In the genomic region with DNA sequence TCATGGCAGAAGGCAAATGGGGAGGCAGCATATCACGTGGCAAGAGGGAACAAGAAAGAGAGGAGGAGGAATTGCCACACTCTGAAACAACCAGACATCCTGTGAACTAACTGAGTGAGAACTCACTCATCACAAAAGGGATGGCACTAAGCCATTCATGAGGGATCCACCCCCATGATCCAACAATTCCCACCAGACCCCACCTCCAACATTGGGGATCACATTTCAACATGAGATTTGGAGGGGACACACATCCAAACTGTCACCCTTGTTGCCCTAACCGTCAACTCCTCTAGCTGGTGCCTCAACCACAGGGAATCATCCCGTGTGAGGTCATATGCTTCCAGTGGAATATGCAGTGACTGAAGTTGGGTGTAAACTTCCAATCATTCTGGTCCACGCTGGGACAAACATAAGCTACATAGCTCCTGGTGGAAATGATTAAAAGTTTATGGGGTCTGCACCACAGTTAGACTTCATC, we compare ENCODE assay signal across 37 cellular contexts.
"Had no signal": no experiment of that assay in that cellular context is flagged by ENCODE, and none has a peak within 500 bp of the region (broad histone marks: within the 10 kb centered on the region; RNA-seq: fewer than 3 reads in every experiment).

No MANE protein-coding gene starts in this region.

- H3K9me3 Mint-ChIP-seq: activated CD4-positive, alpha-beta memory T cell treated with anti-CD3 and anti-CD28 coated beads, Interleukin-2, amount 10 ng/mL, durations not matched to agents 7 days and 5 days; activated CD4-positive, alpha-beta T cell treated with anti-CD3 and anti-CD28 coated beads, Interleukin-2, amount 10 ng/mL, durations not matched to agents 7 days and 5 days; activated naive CD4-positive, alpha-beta T cell treated with anti-CD3 and anti-CD28 coated beads, Interleukin-2, amount 10 ng/mL, durations not matched to agents 7 days and 5 days; activated naive CD4-positive, alpha-beta T cell treated with anti-CD3 and anti-CD28 coated beads, Interleukin-2, amount 50 U/mL, for 24 hours; activated naive CD8-positive, alpha-beta T cell treated with anti-CD3 and anti-CD28 coated beads, Interleukin-2, amount 10 ng/mL, durations not matched to agents 7 days and 5 days; activated naive CD8-positive, alpha-beta T cell treated with anti-CD3 and anti-CD28 coated beads, Interleukin-2, amount 50 U/mL, for 24 hours; activated T-cell treated with anti-CD3 and anti-CD28 coated beads, Interleukin-2, amount 50 U/mL, for 24 hours; activated T-helper 2 cell treated with anti-CD3 and anti-CD28 coated beads, Interferon-gamma antibody, Interleukin-2, Interleukin-4, amounts not matched to agents 10 μg/mL and 5 μg/mL and 100 μg/mL, durations not matched to agents 14 hours and 24 hours and 36 hours; brain; central memory CD8-positive, alpha-beta T cell; T-helper 1 cell treated with Interleukin-12 subunit alpha and Interleukin-12 subunit beta and Interleukin-4 antibody, amounts not matched to agents 30 μg/mL and 1 μg/mL, for 36 hours; T-helper 2 cell treated with Interferon-gamma antibody and Interleukin-4, amounts not matched to agents 5 μg/mL and 100 μg/mL, for 36 hours had no signal

- H3K9me3 ChIP-seq: ascending aorta had no signal

- H3K27ac ChIP-seq: ascending aorta, cardiac muscle cell, VCaP had no signal

- H3K4me1 ChIP-seq: ascending aorta had no signal

- H3K36me3 ChIP-seq: ascending aorta, cardiac muscle cell had no signal

- H3K4me3 ChIP-seq: ascending aorta, cardiac muscle cell had no signal

- H3K4me3 Mint-ChIP-seq: activated CD4-positive, alpha-beta memory T cell treated with anti-CD3 and anti-CD28 coated beads, Interleukin-2, amount 10 ng/mL, durations not matched to agents 7 days and 5 days; activated CD4-positive, alpha-beta T cell treated with anti-CD3 and anti-CD28 coated beads for 36 hours; activated CD4-positive, alpha-beta T cell treated with anti-CD3 and anti-CD28 coated beads, Interleukin-2, amount 10 ng/mL, durations not matched to agents 7 days and 5 days; activated CD8-positive, alpha-beta memory T cell treated with anti-CD3 and anti-CD28 coated beads, Interleukin-2, amount 10 ng/mL, durations not matched to agents 7 days and 5 days; activated CD8-positive, alpha-beta T cell treated with anti-CD3 and anti-CD28 coated beads, Interleukin-2, amount 10 ng/mL, durations not matched to agents 7 days and 5 days; activated naive CD4-positive, alpha-beta T cell treated with anti-CD3 and anti-CD28 coated beads, Interleukin-2, amount 10 ng/mL, durations not matched to agents 7 days and 5 days; activated naive CD4-positive, alpha-beta T cell treated with anti-CD3 and anti-CD28 coated beads, Interleukin-2, amount 50 U/mL, for 24 hours; activated naive CD8-positive, alpha-beta T cell; activated naive CD8-positive, alpha-beta T cell treated with anti-CD3 and anti-CD28 coated beads, Interleukin-2, amount 10 ng/mL, durations not matched to agents 7 days and 5 days; activated naive CD8-positive, alpha-beta T cell treated with anti-CD3 and anti-CD28 coated beads, Interleukin-2, amount 50 U/mL, for 24 hours; activated T-cell treated with anti-CD3 and anti-CD28 coated beads, Interleukin-2, amount 50 U/mL, for 24 hours; brain; central memory CD8-positive, alpha-beta T cell; T-helper 1 cell treated with Interleukin-12 subunit alpha and Interleukin-12 subunit beta and Interleukin-4 antibody, amounts not matched to agents 30 μg/mL and 1 μg/mL, for 36 hours; T-helper 2 cell treated with Interferon-gamma antibody and Interleukin-4, amounts not matched to agents 5 μg/mL and 100 μg/mL, for 36 hours had no signal

- FAIRE-seq: bronchial epithelial cell, TTC549 had no signal

- DNase-seq: activated CD4-positive, alpha-beta memory T cell treated with anti-CD3 and anti-CD28 coated beads, Interleukin-2, amount 10 ng/mL, durations not matched to agents 7 days and 5 days; activated CD4-positive, alpha-beta T cell treated with anti-CD3 and anti-CD28 coated beads for 1 hour; activated CD4-positive, alpha-beta T cell treated with anti-CD3 and anti-CD28 coated beads for 36 hours; activated CD4-positive, alpha-beta T cell treated with anti-CD3 and anti-CD28 coated beads for 48 hours; activated CD4-positive, alpha-beta T cell treated with anti-CD3 and anti-CD28 coated beads, Interleukin-2, amount 10 ng/mL, durations not matched to agents 7 days and 5 days; activated CD4-positive, alpha-beta T cell treated with anti-CD3 and anti-CD28 coated beads, Interleukin-2, amount 50 U/mL, for 48 hours; activated CD4-positive, CD25-positive, alpha-beta regulatory T cell; activated CD8-positive, alpha-beta memory T cell treated with anti-CD3 and anti-CD28 coated beads for 24 hours; activated CD8-positive, alpha-beta memory T cell treated with anti-CD3 and anti-CD28 coated beads, Interleukin-2, amount 10 ng/mL, durations not matched to agents 7 days and 5 days; activated CD8-positive, alpha-beta memory T cell treated with anti-CD3 and anti-CD28 coated beads, Interleukin-2, amount 50 U/mL, for 48 hours; activated CD8-positive, alpha-beta T cell treated with anti-CD3 and anti-CD28 coated beads, Interleukin-2, amount 10 ng/mL, durations not matched to agents 7 days and 5 days; activated effector memory CD4-positive, alpha-beta T cell treated with Interleukin-2 at 50 U/mL for 16 hours; activated gamma-delta T cell; activated naive CD4-positive, alpha-beta T cell treated with anti-CD3 and anti-CD28 coated beads, Interleukin-2, amount 10 ng/mL, durations not matched to agents 7 days and 5 days; activated naive CD4-positive, alpha-beta T cell treated with Interleukin-2 at 50 U/mL for 16 hours; activated naive CD8-positive, alpha-beta T cell treated with anti-CD3 and anti-CD28 coated beads, Interleukin-2, amount 10 ng/mL, durations not matched to agents 7 days and 5 days; activated naive CD8-positive, alpha-beta T cell treated with anti-CD3 and anti-CD28 coated beads, Interleukin-2, amount 50 U/mL, for 24 hours; activated T-cell treated with anti-CD3 and anti-CD28 coated beads, Interleukin-2, amount 50 U/mL, for 24 hours; activated T-cell treated with anti-CD3 and anti-CD28 coated beads, Interleukin-2, amount 50 U/mL, for 48 hours; amygdala; anterior cingulate cortex; caudate nucleus; cerebellar nuclear complex; T-helper 2 cell; T-helper 9 cell had no signal

- H3K27me3 ChIP-seq: ascending aorta, cardiac muscle cell had no signal

- H3K27ac Mint-ChIP-seq: activated CD4-positive, alpha-beta memory T cell treated with anti-CD3 and anti-CD28 coated beads, Interleukin-2, amount 10 ng/mL, durations not matched to agents 7 days and 5 days; activated CD4-positive, alpha-beta T cell treated with anti-CD3 and anti-CD28 coated beads for 36 hours; activated CD4-positive, alpha-beta T cell treated with anti-CD3 and anti-CD28 coated beads, Interleukin-2, amount 10 ng/mL, durations not matched to agents 7 days and 5 days; activated CD8-positive, alpha-beta memory T cell treated with anti-CD3 and anti-CD28 coated beads, Interleukin-2, amount 10 ng/mL, durations not matched to agents 7 days and 5 days; activated CD8-positive, alpha-beta T cell treated with anti-CD3 and anti-CD28 coated beads, Interleukin-2, amount 10 ng/mL, durations not matched to agents 7 days and 5 days; activated naive CD4-positive, alpha-beta T cell treated with anti-CD3 and anti-CD28 coated beads, Interleukin-2, amount 10 ng/mL, durations not matched to agents 7 days and 5 days; activated naive CD4-positive, alpha-beta T cell treated with anti-CD3 and anti-CD28 coated beads, Interleukin-2, amount 50 U/mL, for 24 hours; activated naive CD8-positive, alpha-beta T cell; activated naive CD8-positive, alpha-beta T cell treated with anti-CD3 and anti-CD28 coated beads, Interleukin-2, amount 10 ng/mL, durations not matched to agents 7 days and 5 days; activated naive CD8-positive, alpha-beta T cell treated with anti-CD3 and anti-CD28 coated beads, Interleukin-2, amount 50 U/mL, for 24 hours; activated T-cell treated with anti-CD3 and anti-CD28 coated beads, Interleukin-2, amount 50 U/mL, for 24 hours; activated T-helper 2 cell treated with anti-CD3 and anti-CD28 coated beads, Interferon-gamma antibody, Interleukin-2, Interleukin-4, amounts not matched to agents 10 μg/mL and 5 μg/mL and 100 μg/mL, durations not matched to agents 14 hours and 24 hours and 36 hours; brain; T-helper 1 cell treated with Interleukin-12 subunit alpha and Interleukin-12 subunit beta and Interleukin-4 antibody, amounts not matched to agents 30 μg/mL and 1 μg/mL, for 36 hours; T-helper 2 cell treated with Interferon-gamma antibody and Interleukin-4, amounts not matched to agents 5 μg/mL and 100 μg/mL, for 36 hours had no signal

- H3K27me3 Mint-ChIP-seq: activated CD4-positive, alpha-beta memory T cell treated with anti-CD3 and anti-CD28 coated beads, Interleukin-2, amount 10 ng/mL, durations not matched to agents 7 days and 5 days; activated CD4-positive, alpha-beta T cell treated with anti-CD3 and anti-CD28 coated beads, Interleukin-2, amount 10 ng/mL, durations not matched to agents 7 days and 5 days; activated CD8-positive, alpha-beta memory T cell treated with anti-CD3 and anti-CD28 coated beads, Interleukin-2, amount 10 ng/mL, durations not matched to agents 7 days and 5 days; activated naive CD4-positive, alpha-beta T cell treated with anti-CD3 and anti-CD28 coated beads, Interleukin-2, amount 10 ng/mL, durations not matched to agents 7 days and 5 days; activated naive CD8-positive, alpha-beta T cell treated with anti-CD3 and anti-CD28 coated beads, Interleukin-2, amount 10 ng/mL, durations not matched to agents 7 days and 5 days; activated naive CD8-positive, alpha-beta T cell treated with anti-CD3 and anti-CD28 coated beads, Interleukin-2, amount 50 U/mL, for 24 hours; brain; central memory CD8-positive, alpha-beta T cell had no signal

- H3K36me3 Mint-ChIP-seq: activated CD8-positive, alpha-beta memory T cell treated with anti-CD3 and anti-CD28 coated beads, Interleukin-2, amount 10 ng/mL, durations not matched to agents 7 days and 5 days; activated naive CD4-positive, alpha-beta T cell treated with anti-CD3 and anti-CD28 coated beads, Interleukin-2, amount 10 ng/mL, durations not matched to agents 7 days and 5 days; activated naive CD4-positive, alpha-beta T cell treated with anti-CD3 and anti-CD28 coated beads, Interleukin-2, amount 50 U/mL, for 24 hours; activated naive CD8-positive, alpha-beta T cell; activated naive CD8-positive, alpha-beta T cell treated with anti-CD3 and anti-CD28 coated beads, Interleukin-2, amount 10 ng/mL, durations not matched to agents 7 days and 5 days; brain had no signal

- H3K4me1 Mint-ChIP-seq: activated CD4-positive, alpha-beta memory T cell treated with anti-CD3 and anti-CD28 coated beads, Interleukin-2, amount 10 ng/mL, durations not matched to agents 7 days and 5 days; activated CD4-positive, alpha-beta T cell treated with anti-CD3 and anti-CD28 coated beads for 36 hours; activated CD4-positive, alpha-beta T cell treated with anti-CD3 and anti-CD28 coated beads, Interleukin-2, amount 10 ng/mL, durations not matched to agents 7 days and 5 days; activated CD8-positive, alpha-beta memory T cell treated with anti-CD3 and anti-CD28 coated beads, Interleukin-2, amount 10 ng/mL, durations not matched to agents 7 days and 5 days; activated naive CD4-positive, alpha-beta T cell treated with anti-CD3 and anti-CD28 coated beads, Interleukin-2, amount 10 ng/mL, durations not matched to agents 7 days and 5 days; activated naive CD4-positive, alpha-beta T cell treated with anti-CD3 and anti-CD28 coated beads, Interleukin-2, amount 50 U/mL, for 24 hours; activated naive CD8-positive, alpha-beta T cell treated with anti-CD3 and anti-CD28 coated beads, Interleukin-2, amount 10 ng/mL, durations not matched to agents 7 days and 5 days; activated naive CD8-positive, alpha-beta T cell treated with anti-CD3 and anti-CD28 coated beads, Interleukin-2, amount 50 U/mL, for 24 hours; brain; central memory CD8-positive, alpha-beta T cell had no signal
